9 cellular contexts compared by ENCODE assay signal in the genomic region with DNA sequence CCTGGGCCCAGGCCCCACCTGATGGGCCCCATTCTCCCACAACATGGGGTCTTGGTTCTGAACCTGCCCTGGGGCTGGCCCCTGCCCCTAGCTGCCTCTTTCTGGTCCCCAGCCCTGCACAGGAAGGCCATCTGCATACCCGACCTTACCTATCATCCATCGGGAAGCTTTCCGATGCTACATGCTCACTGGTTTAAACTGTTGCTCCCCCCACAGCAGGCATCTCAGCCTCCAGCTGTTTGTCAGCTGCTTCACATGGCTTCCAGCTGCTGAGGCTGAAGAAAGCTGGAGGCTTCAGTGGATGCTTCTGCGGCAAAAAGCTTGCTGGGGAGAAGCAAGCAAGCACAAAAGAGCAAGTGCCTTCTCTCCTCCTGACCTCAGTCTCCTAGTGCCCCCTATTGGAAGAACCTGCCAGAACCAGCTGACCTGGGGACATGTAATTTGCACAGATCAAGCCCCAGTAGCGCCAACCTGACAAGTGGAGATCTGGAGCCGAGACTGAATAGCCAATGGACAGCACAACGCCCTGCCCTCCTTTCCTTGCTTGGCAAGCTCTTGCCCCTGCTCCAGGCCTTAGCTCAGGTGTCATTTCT. TPM values are rescaled to one million over a fixed set of nuclear protein-coding genes. Genes with fewer than 3 reads are reported as not detected.
DNase-seq lines count a peak whose midpoint lies in the region; ATAC-seq and TF ChIP-seq lines count a peak whose summit lies in the region.
"Had no signal": no experiment of that assay in that cellular context is flagged by ENCODE, and none has a peak within 500 bp of the region (broad histone marks: within the 10 kb centered on the region; RNA-seq: fewer than 3 reads in every experiment).

No MANE protein-coding gene starts in this region.

- H3K4me1 Mint-ChIP-seq in activated CD8-positive, alpha-beta memory T cell treated with anti-CD3 and anti-CD28 coated beads, Interleukin-2, amount 10 ng/mL, durations not matched to agents 7 days and 5 days: peaks cover 25% of the 10 kb centered on the region
- peaks cover 52 to 55% of the 10 kb centered on the region in 2 donors for H3K4me1 Mint-ChIP-seq in immature natural killer cell
- H3K4me1 Mint-ChIP-seq in type B pancreatic cell (ENCODE audit: unreplicated experiment): peaks cover 23% of the 10 kb centered on the region

- H3K36me3 Mint-ChIP-seq in activated CD8-positive, alpha-beta memory T cell treated with anti-CD3 and anti-CD28 coated beads, Interleukin-2, amount 10 ng/mL, durations not matched to agents 7 days and 5 days: no peaks in the 10 kb centered on the region
- H3K36me3 Mint-ChIP-seq in immature natural killer cell (peaks cover 0 to 4% (median 0%) of the 10 kb centered on the region in 3 donors), type B pancreatic cell (no peaks in the 10 kb centered on the region)

- no peaks in the 10 kb centered on the region for H3K9me3 Mint-ChIP-seq in activated CD8-positive, alpha-beta memory T cell treated with anti-CD3 and anti-CD28 coated beads, Interleukin-2, amount 10 ng/mL, durations not matched to agents 7 days and 5 days (ENCODE audit: low read depth)
- no peaks in the 10 kb centered on the region for H3K9me3 Mint-ChIP-seq in immature natural killer cell
- H3K9me3 Mint-ChIP-seq in type B pancreatic cell: no peaks in the 10 kb centered on the region
- H3K9me3 Mint-ChIP-seq: stimulated activated naive CD8-positive, alpha-beta T cell treated with anti-CD3 and anti-CD28 coated beads, Interleukin-15, amount 100 ng/mL, for 72 hours had no signal

- TF ChIP-seq CTCF in type B pancreatic cell (conservative IDR thresholded peaks at IDR 0.05): peak; percentile 28

- H3K27me3 Mint-ChIP-seq in activated CD8-positive, alpha-beta memory T cell treated with anti-CD3 and anti-CD28 coated beads, Interleukin-2, amount 10 ng/mL, durations not matched to agents 7 days and 5 days: peaks cover 10% of the 10 kb centered on the region
- peaks cover 0 to 3% (median 2%) of the 10 kb centered on the region in 3 donors for H3K27me3 Mint-ChIP-seq in immature natural killer cell (ENCODE audit: low read depth in 3 of 3)
- H3K27me3 Mint-ChIP-seq in type B pancreatic cell: peaks cover 4% of the 10 kb centered on the region
- H3K27me3 Mint-ChIP-seq: stimulated activated naive CD8-positive, alpha-beta T cell treated with anti-CD3 and anti-CD28 coated beads, Interleukin-15, amount 100 ng/mL, for 72 hours had no signal

- CTCF ChIA-PET in activated CD8-positive, alpha-beta memory T cell treated with anti-CD3 and anti-CD28 coated beads, Interleukin-2, amount 10 ng/mL, durations not matched to agents 7 days and 5 days (lab: Charles Lee): interaction anchor here (0.8 to 4.5 kb wide), 15 partner anchors 11 to 407 kb away, joined by 3 to 43 read pairs (median 5); a partner anchor contains a TSS

- no peak overlapping the region for H3K27ac Mint-ChIP-seq in activated CD8-positive, alpha-beta memory T cell treated with anti-CD3 and anti-CD28 coated beads, Interleukin-2, amount 10 ng/mL, durations not matched to agents 7 days and 5 days
- H3K27ac Mint-ChIP-seq in immature natural killer cell (peak overlapping the region; percentile 85 to 98 (median 94)), type B pancreatic cell (no peak overlapping the region)
- H3K27ac Mint-ChIP-seq: stimulated activated naive CD8-positive, alpha-beta T cell treated with anti-CD3 and anti-CD28 coated beads, Interleukin-15, amount 100 ng/mL, for 72 hours had no signal

- no peak for ATAC-seq in activated CD8-positive, alpha-beta memory T cell treated with anti-CD3 and anti-CD28 coated beads, Interleukin-2, amount 10 ng/mL, durations not matched to agents 7 days and 5 days
- no peak for ATAC-seq in HG03378 (IDR thresholded peaks at IDR 0.05; ENCODE audit: unreplicated experiment)
- ATAC-seq: stimulated activated naive CD8-positive, alpha-beta T cell treated with anti-CD3 and anti-CD28 coated beads, Interleukin-15, amount 100 ng/mL, for 72 hours had no signal

- DNase-seq in activated effector memory CD4-positive, alpha-beta T cell treated with anti-CD3 and anti-CD28 coated beads, Interleukin-2, amount 50 U/mL, for 16 hours: peak; percentile 41
- DNase-seq in activated effector memory CD4-positive, alpha-beta T cell treated with Interleukin-2 at 50 U/mL for 16 hours: no peak
- DNase-seq in activated CD8-positive, alpha-beta memory T cell treated with anti-CD3 and anti-CD28 coated beads, Interleukin-2, amount 10 ng/mL, durations not matched to agents 7 days and 5 days: peak; percentile 53
- DNase-seq in immature natural killer cell (peak in 2 of 3 donors; percentile 20 to 23), type B pancreatic cell (ENCODE audit: extremely low spot score, unreplicated experiment) (no peak), NCI-H524 (lab: John Stamatoyannopoulos, UW) (no peak)
- no peak for DNase-seq in effector CD4-positive, alpha-beta T cell

- H3K4me3 Mint-ChIP-seq in activated CD8-positive, alpha-beta memory T cell treated with anti-CD3 and anti-CD28 coated beads, Interleukin-2, amount 10 ng/mL, durations not matched to agents 7 days and 5 days: no peak overlapping the region
- H3K4me3 Mint-ChIP-seq in immature natural killer cell (peak overlapping the region in 3 of 5 donors; percentile 24 to 83 (median 81)), type B pancreatic cell (no peak overlapping the region)
- H3K4me3 Mint-ChIP-seq: stimulated activated naive CD8-positive, alpha-beta T cell treated with anti-CD3 and anti-CD28 coated beads, Interleukin-15, amount 100 ng/mL, for 72 hours had no signal

RNA-seq across cellular contexts. Expression of a gene that starts 24.1 kb away (rescaled TPM):
- total RNA-seq in activated CD8-positive, alpha-beta memory T cell treated with anti-CD3 and anti-CD28 coated beads, Interleukin-2, amount 10 ng/mL, durations not matched to agents 7 days and 5 days: 10 to 100 TPM in 1 of 2 experiments, 1 to 10 TPM in 1; 9.1 to 36.4 TPM
- polyA plus RNA-seq in immature natural killer cell: 1 to 10 TPM in 2 of 3 donors, under 1 TPM in 1; 0.91 to 4.8 (median 4.4) TPM
- 82.8 and 83.5 TPM in 2 replicates for total RNA-seq in type B pancreatic cell (ENCODE audit: low replicate concordance)

Comparison
In these comparisons a context has a peak if more than half of its experiments do, and no peak if none do; other contexts are left out.
1. DNase-seq: peak in activated effector memory CD4-positive, alpha-beta T cell treated with anti-CD3 and anti-CD28 coated beads, Interleukin-2, amount 50 U/mL, for 16 hours (single experiment), activated CD8-positive, alpha-beta memory T cell treated with anti-CD3 and anti-CD28 coated beads, Interleukin-2, amount 10 ng/mL, durations not matched to agents 7 days and 5 days (single experiment) and immature natural killer cell (2 of 3); none in activated effector memory CD4-positive, alpha-beta T cell treated with Interleukin-2 at 50 U/mL for 16 hours (single experiment), type B pancreatic cell (single experiment), NCI-H524 (0 of 2) and effector CD4-positive, alpha-beta T cell (single experiment).
2. H3K27ac Mint-ChIP-seq: peak in immature natural killer cell (6 of 6); none in activated CD8-positive, alpha-beta memory T cell treated with anti-CD3 and anti-CD28 coated beads, Interleukin-2, amount 10 ng/mL, durations not matched to agents 7 days and 5 days (single experiment) and type B pancreatic cell (single experiment).
3. H3K4me3 Mint-ChIP-seq: peak in immature natural killer cell (3 of 5); none in activated CD8-positive, alpha-beta memory T cell treated with anti-CD3 and anti-CD28 coated beads, Interleukin-2, amount 10 ng/mL, durations not matched to agents 7 days and 5 days (single experiment) and type B pancreatic cell (single experiment).